Comparison of ENCODE assay signal across 21 cellular contexts in the genomic region with DNA sequence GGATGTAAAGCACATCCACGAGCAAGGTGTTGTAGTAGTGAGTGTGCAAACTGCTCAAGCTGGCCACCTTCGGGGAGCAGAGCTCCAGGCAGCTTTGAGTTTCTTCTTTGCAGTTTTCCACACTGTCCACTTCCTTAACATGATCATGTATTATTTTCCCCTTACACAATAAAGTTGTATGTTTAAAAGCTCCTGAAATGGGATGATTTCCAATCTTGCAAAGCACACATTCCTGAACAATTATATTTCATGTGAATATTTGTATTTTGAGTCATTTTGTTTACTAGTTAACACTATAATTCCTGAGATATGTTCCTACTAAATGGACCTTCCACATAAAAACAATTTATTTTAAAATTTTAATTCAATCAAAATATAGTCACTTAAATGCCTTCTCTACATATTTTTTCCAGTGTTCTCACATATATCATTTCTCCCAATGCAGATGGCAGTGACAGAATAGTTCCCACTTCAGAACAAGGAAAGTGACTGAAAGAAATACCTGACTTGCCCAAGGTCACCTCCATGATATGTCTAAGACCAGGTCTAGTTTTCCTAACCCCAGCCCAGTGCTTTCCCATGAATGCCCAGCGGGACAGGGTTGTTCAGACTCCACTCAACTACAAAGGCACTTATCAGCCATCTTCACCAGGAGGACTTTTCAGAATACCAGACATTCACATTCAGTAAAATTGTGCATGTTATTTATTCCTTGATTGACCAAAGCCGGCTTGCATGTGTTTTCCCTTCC. TPM values are rescaled to one million over a fixed set of nuclear protein-coding genes. Genes with fewer than 3 reads are reported as not detected.
DNase-seq lines count a peak whose midpoint lies in the region; ATAC-seq and TF ChIP-seq lines count a peak whose summit lies in the region.
"Had no signal": no experiment of that assay in that cellular context is flagged by ENCODE, and none has a peak within 500 bp of the region (broad histone marks: within the 10 kb centered on the region; RNA-seq: fewer than 3 reads in every experiment).

No MANE protein-coding gene starts in this region.

- H3K27me3 Mint-ChIP-seq in CD8-positive, alpha-beta memory T cell: no peaks in the 10 kb centered on the region
- H3K27me3 Mint-ChIP-seq: activated CD4-positive, alpha-beta memory T cell treated with anti-CD3 and anti-CD28 coated beads for 36 hours; activated naive CD8-positive, alpha-beta T cell treated with anti-CD3 and anti-CD28 coated beads, Interleukin-2, amount 10 ng/mL, durations not matched to agents 7 days and 5 days had no signal

- peaks cover 27 to 35% (median 34%) of the 10 kb centered on the region in 3 donors for H3K4me1 Mint-ChIP-seq in CD8-positive, alpha-beta memory T cell

- peaks cover 0 to 9% (median 0%) of the 10 kb centered on the region in 3 donors for H3K36me3 Mint-ChIP-seq in CD8-positive, alpha-beta memory T cell
- H3K36me3 Mint-ChIP-seq: activated CD4-positive, alpha-beta memory T cell treated with anti-CD3 and anti-CD28 coated beads for 36 hours; activated naive CD8-positive, alpha-beta T cell treated with anti-CD3 and anti-CD28 coated beads, Interleukin-2, amount 10 ng/mL, durations not matched to agents 7 days and 5 days had no signal

- H3K14ac ChIP-seq in IMR-90 (replicated peaks; ENCODE audit: low read depth, low read length): no peak overlapping the region; the same call in 1 of the 2 replicates

- H4K5ac ChIP-seq in IMR-90 (ENCODE audit: low read depth, low read length): no peak overlapping the region

- H2AFZ ChIP-seq in IMR-90 (replicated peaks; ENCODE audit: low read length, poor library complexity): no peak overlapping the region

- H3K4ac ChIP-seq in IMR-90 (ENCODE audit: low read depth, low read length): no peak overlapping the region

- H3K4me1 ChIP-seq in IMR-90 (ENCODE audit: control insufficient read depth, insufficient read depth, low read length) (peaks cover 20% of the 10 kb centered on the region), lower lobe of right lung (peaks cover 76% of the 10 kb centered on the region)
- peaks cover 18% of the 10 kb centered on the region for H3K4me1 ChIP-seq in CD8-positive, alpha-beta memory T cell (ENCODE audit: insufficient read depth, low read length)

- peaks cover 19 to 61% of the 10 kb centered on the region in 2 experiments for H3K79me1 ChIP-seq in IMR-90 (ENCODE audit: low read depth in 1 of 2, low read length in 2 of 2)

- no peak overlapping the region for H3K4me3 Mint-ChIP-seq in CD8-positive, alpha-beta memory T cell
- H3K4me3 Mint-ChIP-seq: activated CD4-positive, alpha-beta memory T cell treated with anti-CD3 and anti-CD28 coated beads for 36 hours; activated naive CD8-positive, alpha-beta T cell treated with anti-CD3 and anti-CD28 coated beads, Interleukin-2, amount 10 ng/mL, durations not matched to agents 7 days and 5 days; activated T-cell treated with anti-CD3 and anti-CD28 coated beads, Interleukin-2, amount 50 U/mL, for 72 hours had no signal

- in situ Hi-C loops in IMR-90 (cut with MboI; ENCODE audit: low sequenced_read_pairs): no loop called here

- H4K91ac ChIP-seq in IMR-90 (ENCODE audit: insufficient read depth, low read depth, low read length): peak overlapping the region; percentile 32; the same call in 1 of the 2 replicates

- no peak overlapping the region for H2AK9ac ChIP-seq in IMR-90 (replicated peaks; ENCODE audit: low read depth, low read length, poor library complexity)

- no peaks in the 10 kb centered on the region for H3K36me3 ChIP-seq in IMR-90 (ENCODE audit: control insufficient read depth, insufficient read depth, low read length)
- peaks cover 3% of the 10 kb centered on the region for H3K36me3 ChIP-seq in lower lobe of right lung
- no peaks in the 10 kb centered on the region for H3K36me3 ChIP-seq in CD8-positive, alpha-beta memory T cell (ENCODE audit: insufficient read depth, low read length)
- H3K36me3 ChIP-seq: uterus had no signal

- ATAC-seq in IMR-90 (ENCODE audit: low read depth): peak; percentile 25; the same call in 1 of the 2 replicates
- no peak for ATAC-seq in lower lobe of right lung
- ATAC-seq in GM21529 (IDR thresholded peaks at IDR 0.05; ENCODE audit: unreplicated experiment): no peak
- ATAC-seq: activated T-cell treated with anti-CD3 and anti-CD28 coated beads, Interleukin-2, amount 50 U/mL, for 72 hours; mucosa of descending colon had no signal

- 0 out of 2 replicates have a peak overlapping the region, but pooled peaks have one; percentile 34 for H3K18ac ChIP-seq in IMR-90 (ENCODE audit: low read depth, low read length)

- CTCF ChIA-PET in IMR-90 (lab: Yijun Ruan, JAX): no interaction called here
- CTCF ChIA-PET in CD8-positive, alpha-beta memory T cell (lab: Charles Lee): interaction anchor here (1.3 kb wide), 1 partner anchor 67 kb away, joined by 3 read pairs; no protein-coding TSS in a partner anchor

- H2AK5ac ChIP-seq in IMR-90 (ENCODE audit: low read depth, low read length): no peak overlapping the region

- 100% methylated on average over 1 of the region's 4 CpGs; no CpG with 5 or more reads in 1 of the 2 experiments for WGBS in IMR-90 (ENCODE audit: extremely low coverage in 2 of 2, insufficient read length in 1 of 2), 2 experiments

- peak overlapping the region; percentile 29 to 47; a peak in 2 of 4 replicates for H4K8ac ChIP-seq in IMR-90 (ENCODE audit: low read depth in 2 of 2, low read length in 2 of 2)

- dilution Hi-C loops in IMR-90 (cut with HindIII; ENCODE audit: low sequenced_read_pairs, unreplicated experiment): no loop called here

- H3K23ac ChIP-seq in IMR-90 (ENCODE audit: low read depth, low read length): peak overlapping the region; percentile 46; the same call in 1 of the 2 replicates

- no peaks in the 10 kb centered on the region for H3K9me3 ChIP-seq in IMR-90 (ENCODE audit: control insufficient read depth, insufficient read depth, low read length)
- H3K9me3 ChIP-seq in lower lobe of right lung: no peaks in the 10 kb centered on the region
- no peaks in the 10 kb centered on the region for H3K9me3 ChIP-seq in CD8-positive, alpha-beta memory T cell (ENCODE audit: low read length)
- H3K9me3 ChIP-seq: mucosa of descending colon, SK-N-SH, uterus had no signal

- no peaks in the 10 kb centered on the region for H3K9me3 Mint-ChIP-seq in CD8-positive, alpha-beta memory T cell
- H3K9me3 Mint-ChIP-seq: activated CD4-positive, alpha-beta memory T cell treated with anti-CD3 and anti-CD28 coated beads for 36 hours; activated naive CD8-positive, alpha-beta T cell treated with anti-CD3 and anti-CD28 coated beads, Interleukin-2, amount 10 ng/mL, durations not matched to agents 7 days and 5 days; activated T-cell treated with anti-CD3 and anti-CD28 coated beads, Interleukin-2, amount 50 U/mL, for 72 hours had no signal

- H2BK15ac ChIP-seq in IMR-90 (ENCODE audit: low read depth, low read length): no peak overlapping the region; the same call in 2 of the 3 replicates

- H3K9ac ChIP-seq in IMR-90 (ENCODE audit: low read depth, low read length): no peak overlapping the region
- H3K9ac ChIP-seq: SK-N-SH had no signal

- H3K4me3 ChIP-seq in IMR-90 (ENCODE audit: insufficient read depth, low read depth, low read length): no peak overlapping the region
- H3K4me3 ChIP-seq in choroid plexus epithelial cell (ENCODE audit: low read depth, low read length): no peak overlapping the region
- H3K4me3 ChIP-seq in lower lobe of right lung: no peak overlapping the region
- no peak overlapping the region for H3K4me3 ChIP-seq in CD8-positive, alpha-beta memory T cell (ENCODE audit: low read length)
- H3K4me3 ChIP-seq: mucosa of descending colon, uterus had no signal

- H2BK5ac ChIP-seq in IMR-90 (ENCODE audit: low read depth, low read length, poor library complexity, severe bottlenecking): no peak overlapping the region

- no peak for TF ChIP-seq RAD21 in IMR-90 (IDR thresholded peaks at IDR 0.05; ENCODE audit: low read length)

- H2BK120ac ChIP-seq in IMR-90 (ENCODE audit: low read depth, low read length): 0 out of 2 replicates have a peak overlapping the region, but pooled peaks have one; percentile 50

- H3K27me3 ChIP-seq in IMR-90 (ENCODE audit: control insufficient read depth, insufficient read depth, low read length) (no peaks in the 10 kb centered on the region), lower lobe of right lung (ENCODE audit: low read depth) (no peaks in the 10 kb centered on the region)
- H3K27me3 ChIP-seq in CD8-positive, alpha-beta memory T cell (ENCODE audit: insufficient read depth, low read length, poor library complexity, severe bottlenecking): no peaks in the 10 kb centered on the region
- H3K27me3 ChIP-seq: uterus had no signal

- no peak for TF ChIP-seq POLR2A in IMR-90 (IDR thresholded peaks at IDR 0.05; ENCODE audit: low read depth, low read length)

- H3K9me1 ChIP-seq in IMR-90 (ENCODE audit: insufficient read depth, low read length): peaks cover 16% of the 10 kb centered on the region

- no peak overlapping the region; the same call in 1 of the 2 replicates for H3K4me2 ChIP-seq in IMR-90 (ENCODE audit: low read depth, low read length)
- H3K4me2 ChIP-seq: SK-N-SH had no signal

- H2BK20ac ChIP-seq in IMR-90 (ENCODE audit: low read depth, low read length): peak overlapping the region; percentile 59

- no peak overlapping the region for H3K56ac ChIP-seq in IMR-90 (ENCODE audit: extremely low read depth, insufficient read depth, low read length)

- intact Hi-C loops in IMR-90 (cut with micrococcal nuclease): loop anchor here (5.0 kb wide), 1 partner anchor 34 kb away; no protein-coding TSS in a partner anchor
- intact Hi-C loops in lower lobe of right lung (cut with DNase I): no loop called here

- no peak for TF ChIP-seq CTCF in IMR-90 (conservative IDR thresholded peaks at IDR 0.05; ENCODE audit: low read depth, low read length)
- no peak for TF ChIP-seq CTCF in choroid plexus epithelial cell (conservative IDR thresholded peaks at IDR 0.05; ENCODE audit: low read depth, low read length)
- TF ChIP-seq CTCF in lower lobe of right lung (IDR thresholded peaks at IDR 0.05): no peak

- POLR2A ChIA-PET in IMR-90 (lab: Charles Lee; ENCODE audit: unreplicated experiment): no interaction called here
- POLR2A ChIA-PET in CD8-positive, alpha-beta memory T cell (lab: Charles Lee): no interaction called here

- no peak overlapping the region for H3K27ac ChIP-seq in IMR-90 (ENCODE audit: insufficient read depth, low read length)
- H3K27ac ChIP-seq in lower lobe of right lung: peak overlapping the region; percentile 73
- no peak overlapping the region for H3K27ac ChIP-seq in CD8-positive, alpha-beta memory T cell (ENCODE audit: low read depth, low read length)
- H3K27ac ChIP-seq: HL-60 had no signal

- peak; percentile 16 for DNase-seq in AG08396 (ENCODE audit: low spot score)
- peak; percentile 19 for DNase-seq in IMR-90
- peak; percentile 37 for DNase-seq in choroid plexus epithelial cell (ENCODE audit: low read depth)
- DNase-seq in lower lobe of right lung: no peak
- DNase-seq in NCI-H226: no peak
- DNase-seq in CD8-positive, alpha-beta memory T cell: no peak
- no peak for DNase-seq in stimulated activated CD4-positive, alpha-beta T cell treated with anti-CD3 and anti-CD28 coated beads, Interleukin-2, amount 100 ng/mL, for 24 hours
- DNase-seq: activated CD4-positive, alpha-beta memory T cell treated with anti-CD3 and anti-CD28 coated beads for 36 hours; activated naive CD8-positive, alpha-beta T cell treated with anti-CD3 and anti-CD28 coated beads, Interleukin-2, amount 10 ng/mL, durations not matched to agents 7 days and 5 days; activated T-cell treated with anti-CD3 and anti-CD28 coated beads, Interleukin-2, amount 50 U/mL, for 72 hours; Calu3; mucosa of descending colon; NCI-H1436 treated with DMSO at 0.1 percent for 48 hours; SK-N-SH; small intestine; uterus had no signal

- H3K27ac Mint-ChIP-seq in CD8-positive, alpha-beta memory T cell: peak overlapping the region in 1 of 8 donors; percentile 71
- H3K27ac Mint-ChIP-seq: activated CD4-positive, alpha-beta memory T cell treated with anti-CD3 and anti-CD28 coated beads for 36 hours; activated naive CD8-positive, alpha-beta T cell treated with anti-CD3 and anti-CD28 coated beads, Interleukin-2, amount 10 ng/mL, durations not matched to agents 7 days and 5 days; activated T-cell treated with anti-CD3 and anti-CD28 coated beads, Interleukin-2, amount 50 U/mL, for 72 hours had no signal

- peaks cover 6% of the 10 kb centered on the region; the same call in 1 of the 2 replicates for H4K20me1 ChIP-seq in IMR-90 (ENCODE audit: insufficient read depth, low read length)

- no TSS peak for BruUV-seq in IMR-90 (replicated peaks; lab: Mats Ljungman, UMichigan)

RNA-seq across cellular contexts. Expression of a gene that starts 5.5 kb away (rescaled TPM):
- total RNA-seq in IMR-90 (2012; rRNA removed) (13.4 and 43.0 TPM in 2 replicates), lower lobe of right lung (458 TPM)
- 47.9 and 49.5 TPM in 2 replicates for polyA plus RNA-seq in IMR-90 (2012; rRNA removed)
- 28.6 and 46.1 TPM in 2 replicates for polyA plus RNA-seq in IMR-90 (2012; cell fraction: cytosol; rRNA removed)
- 17.1 and 47.4 TPM in 2 replicates for polyA plus RNA-seq in IMR-90 (2012; cell fraction: nucleus; rRNA removed; ENCODE audit: low replicate concordance)
- 10 to 100 TPM; 70.3 to 77.7 TPM for total RNA-seq in CD8-positive, alpha-beta memory T cell
- polyA plus RNA-seq in CD8-positive, alpha-beta memory T cell: 87.8 TPM

RNA-seq across cellular contexts. Expression of a gene that starts 29.4 kb away (rescaled TPM):
- total RNA-seq in IMR-90 (2012; rRNA removed) (not detected in 2 replicates), lower lobe of right lung (0.65 TPM)
- not detected in 2 replicates for polyA plus RNA-seq in IMR-90 (2012; rRNA removed)
- not detected in 2 replicates for polyA plus RNA-seq in IMR-90 (2012; cell fraction: cytosol; rRNA removed)
- not detected in 2 replicates for polyA plus RNA-seq in IMR-90 (2012; cell fraction: nucleus; rRNA removed; ENCODE audit: low replicate concordance)
- total RNA-seq in CD8-positive, alpha-beta memory T cell: not detected
- polyA plus RNA-seq in CD8-positive, alpha-beta memory T cell: not detected
- total RNA-seq: activated CD4-positive, alpha-beta memory T cell treated with anti-CD3 and anti-CD28 coated beads for 36 hours; activated naive CD8-positive, alpha-beta T cell treated with anti-CD3 and anti-CD28 coated beads, Interleukin-2, amount 10 ng/mL, durations not matched to agents 7 days and 5 days; activated T-cell treated with anti-CD3 and anti-CD28 coated beads, Interleukin-2, amount 50 U/mL, for 72 hours; Calu3; glomerular endothelial cell; mucosa of descending colon; omental fat pad; uterus had no signal
- polyA plus RNA-seq: AG04450, SK-N-SH, small intestine had no signal

Comparison
In these comparisons a context has a peak if more than half of its experiments do, and no peak if none do; other contexts are left out.
1. DNase-seq: peak in AG08396 (single experiment), IMR-90 (single experiment) and choroid plexus epithelial cell (single experiment); none in lower lobe of right lung (single experiment), NCI-H226 (single experiment), CD8-positive, alpha-beta memory T cell (0 of 5) and stimulated activated CD4-positive, alpha-beta T cell treated with anti-CD3 and anti-CD28 coated beads, Interleukin-2, amount 100 ng/mL, for 24 hours (0 of 2).